ENCODE assay signal across 8 cellular contexts in the genomic region with DNA sequence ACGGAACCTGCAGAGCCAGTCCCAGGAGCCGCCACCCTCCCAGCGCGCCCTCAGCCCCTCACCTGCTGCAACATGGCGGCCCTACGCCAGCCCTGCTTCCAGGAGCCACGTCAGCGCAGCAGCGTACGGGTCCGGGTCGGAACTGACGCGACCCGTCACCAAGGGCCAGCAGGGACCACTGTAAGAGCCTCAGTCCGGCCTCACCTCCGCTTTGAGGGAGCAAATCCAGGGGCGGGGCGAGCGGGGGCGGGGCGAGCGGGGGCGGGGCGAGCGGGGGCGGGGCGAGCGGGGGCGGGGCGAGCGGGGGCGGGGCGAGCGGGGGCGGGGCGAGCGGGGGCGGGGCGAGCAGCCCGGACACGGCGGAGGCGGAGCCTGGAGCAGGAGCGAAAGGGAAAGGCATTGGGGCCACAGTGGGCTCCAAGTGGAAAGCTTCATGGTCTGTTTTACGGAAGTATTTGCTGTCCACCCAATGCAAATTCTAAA. TPM values are rescaled to one million over a fixed set of nuclear protein-coding genes. Genes with fewer than 3 reads are reported as not detected.
DNase-seq lines count a peak whose midpoint lies in the region; ATAC-seq, FAIRE-seq and TF ChIP-seq lines count a peak whose summit lies in the region.
"Not testable (repeated sequence)": the region's sequence is repeated elsewhere in the genome, so short reads cannot be mapped to it uniquely, and the experiment has no call there.

A gene (minus strand): TSS at position 109 of the 483 bp plus-strand sequence. CDS start 35 bp downstream, at position 74.

- CTCF ChIA-PET in GM10248 (lab: Yijun Ruan, JAX): not testable (repeated sequence)

- FAIRE-seq in pancreas (lab: Jason Lieb, UNC): not testable (repeated sequence)

- TF ChIP-seq EP300 in suprapubic skin (IDR thresholded peaks at IDR 0.05): not testable (repeated sequence)

- H3K27ac ChIP-seq in adrenal gland (peak within 1 kb of the TSS in 4 of 5 donors; percentile 59 to 85 (median 80)), heart left ventricle (peak within 1 kb of the TSS in 11 of 12 donors; percentile 49 to 84 (median 64)), pancreas (peak within 1 kb of the TSS in 2 of 4 donors; percentile 53 to 58), suprapubic skin (peak within 1 kb of the TSS; percentile 48)

- not testable (repeated sequence) for TF ChIP-seq CTCF in GM10248 (IDR thresholded peaks at IDR 0.05; ENCODE audit: control extremely low read depth, extremely low read depth, low read depth, missing control alignments); adrenal gland (IDR thresholded peaks at IDR 0.05); heart left ventricle (IDR thresholded peaks at IDR 0.05); pancreas (IDR thresholded peaks at IDR 0.05); suprapubic skin (IDR thresholded peaks at IDR 0.05)

- intact Hi-C loops in adrenal gland (cut with DNase I); heart left ventricle (cut with DNase I); pancreas (cut with DNase I): not testable (repeated sequence)

- peak; percentile 77 for ATAC-seq in HG02623 (IDR thresholded peaks at IDR 0.05; ENCODE audit: unreplicated experiment)
- ATAC-seq in heart left ventricle: peak; percentile 83 to 92 (median 89)
- ATAC-seq in pancreas: peak; percentile 81 to 92 (median 90)

- not testable (repeated sequence) for H3K27me3 ChIP-seq in adrenal gland, heart left ventricle, pancreas, suprapubic skin

- not testable (repeated sequence) for H3K9me3 ChIP-seq in adrenal gland (replicated peaks in 1 of 3); heart left ventricle; pancreas; suprapubic skin

- H3K4me3 ChIP-seq in adrenal gland: peak within 1 kb of the TSS; percentile 14 to 98 (median 94)
- H3K4me3 ChIP-seq in heart left ventricle: peak within 1 kb of the TSS; percentile 34 to 93 (median 77)
- peak within 1 kb of the TSS; percentile 49 to 69 (median 54) for H3K4me3 ChIP-seq in pancreas
- H3K4me3 ChIP-seq in suprapubic skin: peak within 1 kb of the TSS; percentile 72

- DNase-seq in GM10248 (ENCODE audit: extremely low spot score) (peak; percentile 58), NCI-H1092 treated with DMSO at 0.1 percent for 48 hours (lab: John Stamatoyannopoulos, UW) (peak; percentile 48), T-helper 2 cell (peak; percentile 47 to 86 (median 66)), adrenal gland (peak; percentile 77 to 87 (median 78)), heart left ventricle (peak; percentile 74 to 86 (median 84)), pancreas (peak; percentile 74 to 92 (median 82)), suprapubic skin (ENCODE audit: low spot score in 2 of 2) (peak; percentile 85 to 86)

- H3K4me1 ChIP-seq in adrenal gland (replicated peaks in 1 of 2); heart left ventricle; pancreas; suprapubic skin: not testable (repeated sequence)

- WGBS in adrenal gland, 4 donors: 0 to 1% (median 0%) methylated on average over 1 to 41 of the region's 46 CpGs
- 1 to 7% (median 1%) methylated on average over 3 to 46 of the region's 46 CpGs; no CpG with 5 or more reads in 1 of the 4 donors for WGBS in heart left ventricle, 4 donors
- WGBS in pancreas, 2 donors: 0 to 1% methylated on average over 20 to 46 of the region's 46 CpGs
- 0% methylated on average over 7 of the region's 46 CpGs for WGBS in suprapubic skin

- not testable (repeated sequence) for H3K36me3 ChIP-seq in adrenal gland (replicated peaks in 1 of 2); heart left ventricle; pancreas; suprapubic skin

- POLR2A ChIA-PET in GM10248 (lab: Yijun Ruan, JAX): not testable (repeated sequence)

- peak; percentile 54 to 65 for TF ChIP-seq POLR2A in adrenal gland (IDR thresholded peaks at IDR 0.05)
- not testable (repeated sequence) for TF ChIP-seq POLR2A in heart left ventricle (IDR thresholded peaks at IDR 0.05)
- peak in 1 of 2 donors; percentile 19 for TF ChIP-seq POLR2A in suprapubic skin (IDR thresholded peaks at IDR 0.05)

RNA-seq across cellular contexts. Expression of the gene that starts here (rescaled TPM):
- total RNA-seq in adrenal gland (10 to 100 TPM in 6 of 8 donors, 1 to 10 TPM in 2; 4.0 to 51.8 (median 18.7) TPM), heart left ventricle (1 to 10 TPM; 1.9 to 8.7 (median 5.8) TPM), pancreas (10 to 100 TPM in 2 of 6 donors, 1 to 10 TPM in 4; 5.3 to 16.8 (median 8.5) TPM), suprapubic skin (10 to 100 TPM; 11.4 to 50.5 (median 20.9) TPM)
- polyA plus RNA-seq in adrenal gland (10 to 100 TPM; 10.4 to 17.9 (median 11.9) TPM), heart left ventricle (1 to 10 TPM; 4.5 to 5.2 TPM), pancreas (1 to 10 TPM; 7.0 to 7.3 TPM)
